Comparison of ENCODE assay signal across 1 cellular context in the genomic region with DNA sequence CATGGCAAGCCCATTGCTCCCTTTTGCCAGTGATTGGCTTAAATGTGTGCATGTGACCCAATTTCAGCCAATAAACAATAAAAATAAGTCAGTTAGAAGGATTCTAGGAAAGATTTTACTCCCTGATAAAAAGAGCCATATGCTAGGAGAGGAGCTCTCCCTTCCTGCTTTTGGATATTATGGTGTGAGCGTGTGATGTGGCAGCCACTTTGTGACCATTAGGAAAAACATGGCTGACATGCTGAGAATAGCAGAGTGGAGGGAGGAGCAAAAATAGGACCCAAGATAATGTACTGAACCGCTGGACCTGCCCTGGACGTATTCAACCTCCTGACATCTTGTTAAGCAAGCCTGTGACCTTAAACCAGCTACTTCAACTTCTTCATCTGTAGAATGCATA.
TF ChIP-seq lines count a peak whose summit lies in the region.

No MANE protein-coding gene starts in this region.

TF ChIP-seq in HEK293, 187 proteins besides CTCF, POLR2A, EP300 and RAD21 (continued from another document):
- TF ChIP-seq, protein P1, sequence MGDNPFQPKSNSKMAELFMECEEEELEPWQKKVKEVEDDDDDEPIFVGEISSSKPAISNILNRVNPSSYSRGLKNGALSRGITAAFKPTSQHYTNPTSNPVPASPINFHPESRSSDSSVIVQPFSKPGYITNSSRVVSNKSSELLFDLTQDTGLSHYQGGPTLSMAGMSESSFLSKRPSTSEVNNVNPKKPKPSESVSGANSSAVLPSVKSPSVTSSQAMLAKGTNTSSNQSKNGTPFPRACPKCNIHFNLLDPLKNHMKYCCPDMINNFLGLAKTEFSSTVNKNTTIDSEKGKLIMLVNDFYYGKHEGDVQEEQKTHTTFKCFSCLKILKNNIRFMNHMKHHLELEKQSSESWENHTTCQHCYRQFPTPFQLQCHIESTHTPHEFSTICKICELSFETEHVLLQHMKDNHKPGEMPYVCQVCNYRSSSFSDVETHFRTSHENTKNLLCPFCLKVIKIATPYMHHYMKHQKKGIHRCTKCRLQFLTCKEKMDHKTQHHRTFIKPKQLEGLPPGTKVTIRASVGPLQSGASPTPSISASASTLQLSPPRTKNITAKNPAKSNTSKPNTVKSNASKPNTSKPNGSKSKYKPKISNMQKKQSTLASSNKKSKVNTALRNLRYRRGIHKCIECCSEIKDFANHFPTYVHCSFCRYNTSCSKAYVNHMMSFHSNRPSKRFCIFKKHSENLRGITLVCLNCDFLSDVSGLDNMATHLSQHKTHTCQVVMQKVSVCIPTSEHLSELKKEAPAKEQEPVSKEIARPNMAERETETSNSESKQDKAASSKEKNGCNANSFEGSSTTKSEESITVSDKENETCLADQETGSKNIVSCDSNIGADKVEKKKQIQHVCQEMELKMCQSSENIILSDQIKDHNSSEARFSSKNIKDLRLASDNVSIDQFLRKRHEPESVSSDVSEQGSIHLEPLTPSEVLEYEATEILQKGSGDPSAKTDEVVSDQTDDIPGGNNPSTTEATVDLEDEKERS (tag by site-specific recombination; IDR thresholded peaks at IDR 0.05): 0 out of 2 replicates have a peak, but pooled peaks have one; percentile 15
